Comparison of ENCODE assay signal across 11 cellular contexts in genomic region chr22:39592104-39593060, GRCh38. TPM values are rescaled to one million over a fixed set of nuclear protein-coding genes. Genes with fewer than 3 reads are reported as not detected.
DNase-seq lines count a peak whose midpoint lies in the region; ATAC-seq and TF ChIP-seq lines count a peak whose summit lies in the region.
"Had no signal": no experiment of that assay in that cellular context is flagged by ENCODE, and none has a peak within 500 bp of the region (broad histone marks: within the 10 kb centered on the region; RNA-seq: fewer than 3 reads in every experiment).

No MANE protein-coding gene starts in this region.

- no peaks in the 10 kb centered on the region for H3K36me3 Mint-ChIP-seq in progenitor cell of endocrine pancreas (ENCODE audit: insufficient read depth)

- intact Hi-C loops in left colon (cut with DNase I, micrococcal nuclease), result no loop called here

- no peaks in the 10 kb centered on the region for H3K9me3 Mint-ChIP-seq in progenitor cell of endocrine pancreas (ENCODE audit: low read depth)
- H3K9me3 Mint-ChIP-seq: activated CD4-positive, alpha-beta T cell treated with anti-CD3 and anti-CD28 coated beads, Interleukin-2, amount 10 ng/mL, durations not matched to agents 24 days and 14 days had no signal

- peak overlapping the region; percentile 10 for H3K27ac Mint-ChIP-seq in progenitor cell of endocrine pancreas
- H3K27ac Mint-ChIP-seq: activated CD4-positive, alpha-beta T cell treated with anti-CD3 and anti-CD28 coated beads, Interleukin-2, amount 10 ng/mL, durations not matched to agents 24 days and 14 days had no signal

- ATAC-seq in HG03378 (IDR thresholded peaks at IDR 0.05; ENCODE audit: unreplicated experiment) (no peak), HG02763 (IDR thresholded peaks at IDR 0.05; ENCODE audit: unreplicated experiment) (no peak), left colon (no peak)

- H3K4me3 Mint-ChIP-seq in progenitor cell of endocrine pancreas (ENCODE audit: low read depth), result no peak overlapping the region
- H3K4me3 Mint-ChIP-seq: activated CD4-positive, alpha-beta T cell treated with anti-CD3 and anti-CD28 coated beads, Interleukin-2, amount 10 ng/mL, durations not matched to agents 24 days and 14 days had no signal

- peaks cover 23% of the 10 kb centered on the region for H3K27me3 Mint-ChIP-seq in progenitor cell of endocrine pancreas

- H3K4me1 Mint-ChIP-seq in progenitor cell of endocrine pancreas (ENCODE audit: low read depth), result peaks cover 8% of the 10 kb centered on the region

- DNase-seq in Daoy (ENCODE audit: low read depth), result peak; percentile 84
- DNase-seq in NCI-H446 (lab: John Stamatoyannopoulos, UW), result peak; percentile 52 to 87
- DNase-seq in epidermal melanocyte (ENCODE audit: insufficient read length, low spot score), result peak; percentile 41
- no peak for DNase-seq in progenitor cell of endocrine pancreas (ENCODE audit: low spot score, unreplicated experiment)
- no peak for DNase-seq in NCI-H187 treated with DMSO at 0.1 percent for 48 hours (lab: John Stamatoyannopoulos, UW)
- DNase-seq in left colon, result no peak
- DNase-seq: activated CD4-positive, alpha-beta T cell treated with anti-CD3 and anti-CD28 coated beads, Interleukin-2, amount 10 ng/mL, durations not matched to agents 24 days and 14 days; NCI-H187; occipital lobe had no signal

- no peak for TF ChIP-seq CTCF in progenitor cell of endocrine pancreas (IDR thresholded peaks at IDR 0.05; ENCODE audit: unreplicated experiment)

RNA-seq across cellular contexts. Expression of gene CACNA1I, which starts 21.8 kb away (rescaled TPM):
- not detected in 2 replicates for total RNA-seq in Daoy (2014; rRNA removed; shearing (Covaris generic))
- total RNA-seq in progenitor cell of endocrine pancreas (0.24 and 0.41 TPM in 2 replicates), left colon (under 1 TPM; 0.18 to 0.31 TPM)

RNA-seq across cellular contexts. Expression of gene RPS19BP1, which starts 59.8 kb away (rescaled TPM):
- 208 and 302 TPM in 2 replicates for total RNA-seq in Daoy (2014; rRNA removed; shearing (Covaris generic))
- total RNA-seq in progenitor cell of endocrine pancreas, result 45.2 and 48.2 TPM in 2 replicates
- 10 to 100 TPM; 57.6 to 60.7 TPM for total RNA-seq in left colon

Comparison
In these comparisons a context has a peak if more than half of its experiments do, and no peak if none do; other contexts are left out.
1. DNase-seq: peak in Daoy (single experiment), NCI-H446 (2 of 2) and epidermal melanocyte (single experiment); none in progenitor cell of endocrine pancreas (single experiment), NCI-H187 treated with DMSO at 0.1 percent for 48 hours (single experiment) and left colon (0 of 2).